ENCODE assay signal across 35 cellular contexts in the genomic region with DNA sequence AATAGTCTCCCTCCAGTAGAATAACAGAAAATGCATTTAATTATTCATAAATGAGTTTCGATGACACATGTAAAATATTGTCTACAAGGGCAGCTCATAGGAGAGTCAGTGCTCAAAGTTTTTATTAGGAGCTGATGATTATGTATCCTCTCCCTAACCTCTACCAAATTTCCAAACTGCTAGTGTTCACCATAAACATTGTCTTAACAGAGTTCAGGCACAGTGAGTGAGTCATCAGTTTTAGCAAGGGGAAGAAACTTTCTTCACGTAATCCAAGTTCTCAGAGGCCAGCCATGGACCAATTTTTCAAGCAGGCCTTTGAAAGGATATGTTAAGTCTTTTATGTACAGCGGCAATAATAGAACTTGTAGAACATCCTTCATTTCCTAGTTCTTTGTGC.
"Had no signal": no experiment of that assay in that cellular context is flagged by ENCODE, and none has a peak within 500 bp of the region (broad histone marks: within the 10 kb centered on the region; RNA-seq: fewer than 3 reads in every experiment).

No MANE protein-coding gene starts in this region.

- H3K27me3 ChIP-seq: brain microvascular endothelial cell, cardiac muscle cell, SJCRH30 had no signal

- H3K36me3 ChIP-seq: brain microvascular endothelial cell, cardiac muscle cell, SJCRH30, WERI-Rb-1 had no signal

- H3K4me3 ChIP-seq: cardiac muscle cell, SJCRH30, SK-N-MC had no signal

- H3K9me3 ChIP-seq: SJCRH30 had no signal

- H3K4me2 ChIP-seq: KMS-11 had no signal

- H3K9ac ChIP-seq: KMS-11 had no signal

- ATAC-seq: activated CD8-positive, alpha-beta memory T cell treated with anti-CD3 and anti-CD28 coated beads, Interleukin-2, amount 10 ng/mL, durations not matched to agents 7 days and 5 days; Panc1 had no signal

- H3K27ac ChIP-seq: brain microvascular endothelial cell, cardiac muscle cell, KMS-11, SJCRH30, SK-N-MC, WERI-Rb-1 had no signal

- H3K4me1 ChIP-seq: SJCRH30 had no signal

- DNase-seq: activated CD4-positive, alpha-beta memory T cell treated with anti-CD3 and anti-CD28 coated beads, Interleukin-2, amount 10 ng/mL, durations not matched to agents 7 days and 5 days; activated CD4-positive, alpha-beta T cell treated with anti-CD3 and anti-CD28 coated beads for 1 hour; activated CD4-positive, alpha-beta T cell treated with anti-CD3 and anti-CD28 coated beads for 48 hours; activated CD4-positive, CD25-positive, alpha-beta regulatory T cell; activated CD8-positive, alpha-beta memory T cell treated with anti-CD3 and anti-CD28 coated beads for 24 hours; activated CD8-positive, alpha-beta memory T cell treated with anti-CD3 and anti-CD28 coated beads, Interleukin-2, amount 10 ng/mL, durations not matched to agents 7 days and 5 days; activated CD8-positive, alpha-beta memory T cell treated with anti-CD3 and anti-CD28 coated beads, Interleukin-2, amount 50 U/mL, for 48 hours; activated effector memory CD4-positive, alpha-beta T cell treated with Interleukin-2 at 50 U/mL for 16 hours; activated naive CD4-positive, alpha-beta T cell; activated naive CD4-positive, alpha-beta T cell treated with anti-CD3 and anti-CD28 coated beads, Interleukin-2, amount 50 U/mL, for 16 hours; activated naive CD8-positive, alpha-beta T cell treated with anti-CD3 and anti-CD28 coated beads for 36 hours; activated T-cell treated with anti-CD3 and anti-CD28 coated beads, Interleukin-2, amount 50 U/mL, for 48 hours; amniotic stem cell; aorta; brain microvascular endothelial cell; MV-4-11; NCI-H1092 treated with DMSO at 0.1 percent for 48 hours; NCI-H1417; NCI-H146; NCI-H187; NCI-H2029 treated with DMSO at 0.1 percent for 48 hours; NCI-H2107; NCI-H2171; NCI-H510A; NCI-H526; NCI-H748 treated with DMSO at 0.1 percent for 48 hours; NK-92 treated with Interleukin-12 subunit alpha and Interleukin-12 subunit beta, amount 100 ng/mL, for 24 hours; SHP77; SJCRH30; T1000; WERI-Rb-1 had no signal
